In the genomic region with DNA sequence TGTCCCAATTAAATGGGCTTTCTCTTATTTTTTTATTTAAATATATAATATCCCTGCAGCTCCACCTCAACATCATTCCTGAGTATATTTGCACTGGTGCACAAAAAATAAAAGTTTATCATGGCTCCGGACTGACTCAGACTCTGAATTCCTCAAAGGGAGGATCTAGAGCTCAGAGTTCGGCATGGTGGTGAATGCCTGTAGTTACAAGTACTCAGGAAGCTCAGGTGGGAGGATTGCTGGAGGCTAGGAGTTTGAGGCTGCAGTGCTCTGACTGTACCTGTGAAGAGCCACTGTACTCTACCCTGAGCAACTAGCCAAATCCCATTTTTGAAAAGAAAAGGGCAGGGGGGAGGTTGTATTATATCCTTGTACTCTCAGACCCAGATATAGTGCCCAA, we compare ENCODE assay signal across 24 cellular contexts. TPM values are rescaled to one million over a fixed set of nuclear protein-coding genes. Genes with fewer than 3 reads are reported as not detected.
DNase-seq lines count a peak whose midpoint lies in the region; ATAC-seq, FAIRE-seq and TF ChIP-seq lines count a peak whose summit lies in the region.
"Had no signal": no experiment of that assay in that cellular context is flagged by ENCODE, and none has a peak within 500 bp of the region (broad histone marks: within the 10 kb centered on the region; RNA-seq: fewer than 3 reads in every experiment).

No MANE protein-coding gene starts in this region.

- no peaks in the 10 kb centered on the region for H3K79me1 ChIP-seq in IMR-90 (ENCODE audit: low read depth in 1 of 2, low read length in 2 of 2)

- CTCF ChIA-PET in IMR-90 (lab: Yijun Ruan, JAX) = no interaction called here

- TF ChIP-seq RAD21 in IMR-90 (IDR thresholded peaks at IDR 0.05; ENCODE audit: low read length) = no peak

- DNase-seq in GM23338 (ENCODE audit: low spot score) (peak; percentile 56), IMR-90 (peak; percentile 2), bronchial epithelial cell (ENCODE audit: low read depth) (peak; percentile 20), neural progenitor cell (ENCODE audit: low spot score) (peak; percentile 7), GF-D8 (lab: John Stamatoyannopoulos, UW) (no peak), tibial artery (no peak), COLO668 (lab: John Stamatoyannopoulos, UW; ENCODE audit: unreplicated experiment) (no peak)
- DNase-seq: Caco-2; CD4-positive, CD25-positive, alpha-beta regulatory T cell; EL; HFFc6; KG1; NCI-H1105; NCI-H146; NCI-H2029 treated with DMSO at 0.1 percent for 48 hours; NCI-H345; NCI-H524; RPMI8226; SHP77 treated with DMSO at 0.1 percent for 48 hours; SW 1271; T-helper 17 cell had no signal

- H3K4me1 ChIP-seq in GM23338 (ENCODE audit: insufficient read depth) = peaks cover 4% of the 10 kb centered on the region
- H3K4me1 ChIP-seq in IMR-90 (ENCODE audit: control insufficient read depth, insufficient read depth, low read length) = no peaks in the 10 kb centered on the region
- H3K4me1 ChIP-seq in neural progenitor cell = no peaks in the 10 kb centered on the region
- no peaks in the 10 kb centered on the region for H3K4me1 ChIP-seq in tibial artery
- H3K4me1 ChIP-seq: Caco-2 had no signal

- peak; percentile 86 for ATAC-seq in GM23338
- no peak for ATAC-seq in IMR-90 (ENCODE audit: low read depth)
- ATAC-seq: T-helper 17 cell had no signal

- H3K9me2 ChIP-seq in GM23338 (ENCODE audit: insufficient read depth) = no peaks in the 10 kb centered on the region

- H3K79me2 ChIP-seq in GM23338 (replicated peaks; ENCODE audit: insufficient read depth) (no peaks in the 10 kb centered on the region), neural progenitor cell (ENCODE audit: low read depth) (no peaks in the 10 kb centered on the region)

- H3K4ac ChIP-seq in IMR-90 (ENCODE audit: low read depth, low read length) = no peak overlapping the region

- no peak overlapping the region for H2AK9ac ChIP-seq in IMR-90 (replicated peaks; ENCODE audit: low read depth, low read length, poor library complexity)

- intact Hi-C loops in IMR-90 (cut with micrococcal nuclease) (no loop called here), tibial artery (cut with DNase I; ENCODE audit: low total_unique reads) (no loop called here)

- H3K9me1 ChIP-seq in IMR-90 (ENCODE audit: insufficient read depth, low read length) = no peaks in the 10 kb centered on the region

- no peak overlapping the region for H2BK120ac ChIP-seq in IMR-90 (ENCODE audit: low read depth, low read length)

- POLR2A ChIA-PET in IMR-90 (lab: Charles Lee; ENCODE audit: unreplicated experiment) = no interaction called here

- no peak for TF ChIP-seq POLR2A in IMR-90 (IDR thresholded peaks at IDR 0.05; ENCODE audit: low read depth, low read length)

- no peak overlapping the region for H3K23ac ChIP-seq in IMR-90 (ENCODE audit: low read depth, low read length)

- H3K27ac Mint-ChIP-seq in GM23338 (peak overlapping the region; percentile 20; the same call in 1 of the 2 replicates), neural progenitor cell (no peak overlapping the region)
- H3K27ac Mint-ChIP-seq: CD4-positive, CD25-positive, alpha-beta regulatory T cell; HFFc6; T-helper 17 cell had no signal

- H4K20me1 ChIP-seq in GM23338 (replicated peaks; ENCODE audit: insufficient read depth) = no peaks in the 10 kb centered on the region
- H4K20me1 ChIP-seq in IMR-90 (ENCODE audit: insufficient read depth, low read length) = no peaks in the 10 kb centered on the region
- no peaks in the 10 kb centered on the region for H4K20me1 ChIP-seq in neural progenitor cell (ENCODE audit: low read depth)

- no peak overlapping the region for H2AFZ ChIP-seq in GM23338
- H2AFZ ChIP-seq in IMR-90 (replicated peaks; ENCODE audit: low read length, poor library complexity) = no peak overlapping the region
- no peak overlapping the region for H2AFZ ChIP-seq in neural progenitor cell (replicated peaks)

- H4K5ac ChIP-seq in IMR-90 (ENCODE audit: low read depth, low read length) = no peak overlapping the region

- FAIRE-seq in bronchial epithelial cell (lab: Jason Lieb, UNC) = no peak
- FAIRE-seq: H54 had no signal

- H3K4me2 ChIP-seq in GM23338 = no peak overlapping the region
- H3K4me2 ChIP-seq in IMR-90 (ENCODE audit: low read depth, low read length) = no peak overlapping the region
- H3K4me2 ChIP-seq in neural progenitor cell = no peak overlapping the region

- H3K9ac ChIP-seq in IMR-90 (ENCODE audit: low read depth, low read length) = no peak overlapping the region
- H3K9ac ChIP-seq in neural progenitor cell = no peak overlapping the region

- H3K4me3 ChIP-seq in GM23338 (no peak overlapping the region), IMR-90 (ENCODE audit: insufficient read depth, low read depth, low read length) (no peak overlapping the region), bronchial epithelial cell (ENCODE audit: low read depth, low read length) (no peak overlapping the region), neural progenitor cell (no peak overlapping the region), tibial artery (no peak overlapping the region)
- H3K4me3 ChIP-seq: SK-N-MC had no signal

- no peak overlapping the region for H2AK5ac ChIP-seq in IMR-90 (ENCODE audit: low read depth, low read length)

- TF ChIP-seq CTCF in GM23338 (conservative IDR thresholded peaks at IDR 0.05; ENCODE audit: low read depth in 2 of 2) = 0 out of 4 replicates have a peak, but pooled peaks of 1 of the 2 experiments have one; percentile 8
- no peak for TF ChIP-seq CTCF in IMR-90 (conservative IDR thresholded peaks at IDR 0.05; ENCODE audit: low read depth, low read length)
- no peak for TF ChIP-seq CTCF in bronchial epithelial cell (IDR thresholded peaks at IDR 0.05; ENCODE audit: insufficient read depth, low read length, severe bottlenecking)
- no peak for TF ChIP-seq CTCF in neural progenitor cell (IDR thresholded peaks at IDR 0.05)
- no peak for TF ChIP-seq CTCF in tibial artery (IDR thresholded peaks at IDR 0.05)

- H3K27me3 Mint-ChIP-seq in GM23338 (ENCODE audit: insufficient read depth, low read depth, poor library complexity) (peaks cover 1% of the 10 kb centered on the region), neural progenitor cell (ENCODE audit: insufficient read depth, low read depth) (no peaks in the 10 kb centered on the region)
- H3K27me3 Mint-ChIP-seq: CD4-positive, CD25-positive, alpha-beta regulatory T cell; T-helper 17 cell had no signal

- H3K27me3 ChIP-seq in GM23338 (ENCODE audit: insufficient read depth) (no peaks in the 10 kb centered on the region), IMR-90 (ENCODE audit: control insufficient read depth, insufficient read depth, low read length) (no peaks in the 10 kb centered on the region), bronchial epithelial cell (ENCODE audit: control insufficient read depth, insufficient read depth, low read length) (no peaks in the 10 kb centered on the region), neural progenitor cell (no peaks in the 10 kb centered on the region), tibial artery (no peaks in the 10 kb centered on the region)

- BruUV-seq in IMR-90 (replicated peaks; lab: Mats Ljungman, UMichigan) = no TSS peak

- no peak overlapping the region for H3K56ac ChIP-seq in IMR-90 (ENCODE audit: extremely low read depth, insufficient read depth, low read length)

- dilution Hi-C loops in IMR-90 (cut with HindIII; ENCODE audit: low sequenced_read_pairs, unreplicated experiment) = no loop called here

- no peak overlapping the region for H3K14ac ChIP-seq in IMR-90 (replicated peaks; ENCODE audit: low read depth, low read length)

- no peak overlapping the region for H2BK15ac ChIP-seq in IMR-90 (ENCODE audit: low read depth, low read length)

- peaks cover 12% of the 10 kb centered on the region for H3K4me1 Mint-ChIP-seq in GM23338
- no peaks in the 10 kb centered on the region for H3K4me1 Mint-ChIP-seq in neural progenitor cell
- H3K4me1 Mint-ChIP-seq: CD4-positive, CD25-positive, alpha-beta regulatory T cell; T-helper 17 cell had no signal

- in situ Hi-C loops in IMR-90 (cut with MboI; ENCODE audit: low sequenced_read_pairs) = no loop called here

- H3K36me3 ChIP-seq in GM23338 (ENCODE audit: insufficient read depth) = no peaks in the 10 kb centered on the region
- no peaks in the 10 kb centered on the region for H3K36me3 ChIP-seq in IMR-90 (ENCODE audit: control insufficient read depth, insufficient read depth, low read length)
- H3K36me3 ChIP-seq in bronchial epithelial cell (ENCODE audit: control insufficient read depth, insufficient read depth, low read length) = no peaks in the 10 kb centered on the region
- H3K36me3 ChIP-seq in neural progenitor cell = no peaks in the 10 kb centered on the region
- H3K36me3 ChIP-seq in tibial artery = no peaks in the 10 kb centered on the region

- WGBS in IMR-90 (ENCODE audit: extremely low coverage in 2 of 2, insufficient read length in 1 of 2), 2 experiments = no CpG with 5 or more reads among the region's 2 CpGs

- no peaks in the 10 kb centered on the region for H3K9me3 ChIP-seq in IMR-90 (ENCODE audit: control insufficient read depth, insufficient read depth, low read length)
- H3K9me3 ChIP-seq in neural progenitor cell (ENCODE audit: low read depth) = no peaks in the 10 kb centered on the region
- no peaks in the 10 kb centered on the region for H3K9me3 ChIP-seq in tibial artery
- H3K9me3 ChIP-seq: Caco-2 had no signal

- H3K4me3 Mint-ChIP-seq in GM23338 = no peak overlapping the region
- no peak overlapping the region for H3K4me3 Mint-ChIP-seq in neural progenitor cell
- H3K4me3 Mint-ChIP-seq: HFFc6, T-helper 17 cell had no signal

- H2BK5ac ChIP-seq in IMR-90 (ENCODE audit: low read depth, low read length, poor library complexity, severe bottlenecking) = no peak overlapping the region

- no peaks in the 10 kb centered on the region; the same call in 2 of the 3 replicates for H3K9me3 Mint-ChIP-seq in GM23338
- H3K9me3 Mint-ChIP-seq in neural progenitor cell = no peaks in the 10 kb centered on the region

- H3K27ac ChIP-seq in GM23338 (ENCODE audit: low read depth) (no peak overlapping the region), IMR-90 (ENCODE audit: insufficient read depth, low read length) (no peak overlapping the region), neural progenitor cell (no peak overlapping the region), tibial artery (no peak overlapping the region)
- H3K27ac ChIP-seq: SK-N-MC had no signal

- no peak overlapping the region for H2BK20ac ChIP-seq in IMR-90 (ENCODE audit: low read depth, low read length)

- H4K91ac ChIP-seq in IMR-90 (ENCODE audit: insufficient read depth, low read depth, low read length) = no peak overlapping the region

- H4K8ac ChIP-seq in IMR-90 (ENCODE audit: low read depth in 2 of 2, low read length in 2 of 2) = no peak overlapping the region

- peaks cover 2% of the 10 kb centered on the region; the same call in 1 of the 3 replicates for H3K36me3 Mint-ChIP-seq in GM23338 (ENCODE audit: low read depth)
- no peaks in the 10 kb centered on the region for H3K36me3 Mint-ChIP-seq in neural progenitor cell
- H3K36me3 Mint-ChIP-seq: CD4-positive, CD25-positive, alpha-beta regulatory T cell had no signal

- H3K18ac ChIP-seq in IMR-90 (ENCODE audit: low read depth, low read length) = no peak overlapping the region

- H3F3A ChIP-seq in GM23338 (replicated peaks; ENCODE audit: low read depth) (no peaks in the 10 kb centered on the region), neural progenitor cell (ENCODE audit: low read depth) (no peaks in the 10 kb centered on the region)

RNA-seq across cellular contexts. Expression of a gene that starts 52.8 kb away (rescaled TPM):
- 34.6 and 41.3 TPM in 2 replicates for total RNA-seq in GM23338 (2014; rRNA removed; shearing (Covaris generic))
- 21.0 and 25.7 TPM in 2 replicates for polyA plus RNA-seq in GM23338 (2016; fragmentation: Nextera tagmentation; extraction: Ambion mirVana)
- under 0.01 and 0.18 TPM in 2 replicates for total RNA-seq in IMR-90 (2012; rRNA removed)
- 0.17 and 0.30 TPM in 2 replicates for polyA plus RNA-seq in IMR-90 (2012; rRNA removed)
- polyA plus RNA-seq in IMR-90 (2012; cell fraction: cytosol; rRNA removed) = 0.01 and 0.04 TPM in 2 replicates
- polyA plus RNA-seq in IMR-90 (2012; cell fraction: nucleus; rRNA removed; ENCODE audit: low replicate concordance) = 0.05 and 0.22 TPM in 2 replicates
- 0.26 TPM in 1 of 2 replicates, not detected in the other for total RNA-seq in bronchial epithelial cell
- 26.9 and 51.0 TPM in 2 replicates for total RNA-seq in neural progenitor cell (ENCODE audit: low replicate concordance)
- total RNA-seq: Caco-2; CD4-positive, CD25-positive, alpha-beta regulatory T cell; HFFc6; T-helper 17 cell had no signal
- polyA plus RNA-seq: BJ; CD4-positive, CD25-positive, alpha-beta regulatory T cell had no signal

Comparison
In these comparisons a context has a peak if more than half of its experiments do, and no peak if none do; other contexts are left out.
1. DNase-seq: peak in GM23338 (single experiment), IMR-90 (single experiment), bronchial epithelial cell (single experiment) and neural progenitor cell (single experiment); none in GF-D8 (single experiment), tibial artery (0 of 2) and COLO668 (single experiment).
2. RNA of a gene that starts 52.8 kb away (total RNA-seq): 26.9 to 51.0 TPM in neural progenitor cell and 34.6 to 41.3 TPM in GM23338; 0.26 TPM in bronchial epithelial cell and under 0.01 to 0.18 TPM in IMR-90; every median in the first group is over 10 times any median in the second.